8 cellular contexts compared by ENCODE assay signal in genomic region chr3:196942226-196942914, GRCh38. TPM values are rescaled to one million over a fixed set of nuclear protein-coding genes. Genes with fewer than 3 reads are reported as not detected.
A peak's percentile ranks its signal among the peaks of the same experiment; 100 is the strongest.
DNase-seq lines count a peak whose midpoint lies in the region; ATAC-seq, FAIRE-seq and TF ChIP-seq lines count a peak whose summit lies in the region.

NCBP2 (minus strand) TSS chr3:196942528; CDS start chr3:196942503, 25 bp downstream.

- peaks cover 73% of the 10 kb centered on the region for H3K4me1 ChIP-seq in HepG2 (ENCODE audit: insufficient read depth, low read length)

- TF ChIP-seq CTCF in HepG2 (CRISPR knock-in tag; IDR thresholded peaks at IDR 0.05) = peak; percentile 98

- peak; percentile 100 for DNase-seq in CD1c-positive myeloid dendritic cell (ENCODE audit: extremely low spot score)
- DNase-seq in NCI-H748 (lab: John Stamatoyannopoulos, UW; ENCODE audit: unreplicated experiment) = peak; percentile 97
- peak; percentile 99 to 100 for DNase-seq in activated CD4-positive, alpha-beta T cell treated with anti-CD3 and anti-CD28 coated beads, Interleukin-2, amount 50 U/mL, for 24 hours (ENCODE audit: low read depth in 1 of 2, low spot score in 1 of 2)
- peak; percentile 95 for DNase-seq in HepG2 (ENCODE audit: low spot score)
- DNase-seq in stimulated activated CD4-positive, alpha-beta T cell treated with anti-CD3 and anti-CD28 coated beads, Interleukin-4, amount 100 ng/mL, for 1 hour = peak; percentile 100

- peak; percentile 75 for TF ChIP-seq RAD21 in HepG2 (CRISPR knock-in tag; IDR thresholded peaks at IDR 0.05)

- ATAC-seq in GM19372 (IDR thresholded peaks at IDR 0.05; ENCODE audit: low read depth, unreplicated experiment) (peak; percentile 90), HG03558 (IDR thresholded peaks at IDR 0.05; ENCODE audit: extremely low read depth, unreplicated experiment) (peak; percentile 71), HepG2 (peak; percentile 91)

- CTCF ChIA-PET in HepG2 (lab: Yijun Ruan, JAX; ENCODE audit: low intra/inter-chr PET ratio, low total read pairs) = interaction anchor here (1.2 kb wide), 2 partner anchors 28 to 105 kb away, joined by 4 to 6 read pairs; no protein-coding TSS in a partner anchor

- peak within 1 kb of the TSS; percentile 97 for H3K4me2 ChIP-seq in HepG2 (ENCODE audit: low read depth, low read length)

- peak within 1 kb of the TSS; percentile 95 for H3K27ac ChIP-seq in HepG2 (ENCODE audit: extremely low read length, insufficient read depth, low read length)

- H3K4me3 Mint-ChIP-seq in dendritic cell treated with granulocyte-macrophage colony-stimulating factor and Interleukin-4, amounts not matched to agents 40 ng/mL and 50 ng/mL, for 4 days = peak within 1 kb of the TSS; percentile 87

- in situ Hi-C loops in HepG2 (cut with HindIII; ENCODE audit: extremely low pct_ligation_motif_present, low pct_unique_long_range_greater_than_20kb) = no loop called here

- peak within 1 kb of the TSS; percentile 98 for H3K9ac ChIP-seq in HepG2 (ENCODE audit: insufficient read depth, low read depth, low read length)

- intact Hi-C loops in dendritic cell treated with granulocyte-macrophage colony-stimulating factor and Interleukin-4, amounts not matched to agents 40 ng/mL and 50 ng/mL, for 4 days (cut with micrococcal nuclease) = loop anchor here (1.0 to 2.0 kb wide), 2 partner anchors 26 to 75 kb away; partner anchors contain the start of genes PIGZ and SENP5
- intact Hi-C loops in HepG2 (cut with micrococcal nuclease; ENCODE audit: unreplicated experiment) = loop anchor here (1.0 kb wide), 1 partner anchor 333 kb away; no protein-coding TSS in a partner anchor

- H3K4me3 ChIP-seq in HepG2 (replicated peaks in 1 of 3; ENCODE audit: insufficient read depth in 1 of 3, low read depth in 2 of 3, low read length in 3 of 3) = peak within 1 kb of the TSS; percentile 74 to 99 (median 97)

- peaks cover 4 to 17% of the 10 kb centered on the region in 2 experiments for H3K36me3 ChIP-seq in HepG2 (replicated peaks in 1 of 2; ENCODE audit: control insufficient read depth in 1 of 2, insufficient read depth in 2 of 2, low read length in 2 of 2)

- H3K9me3 Mint-ChIP-seq in dendritic cell treated with granulocyte-macrophage colony-stimulating factor and Interleukin-4, amounts not matched to agents 40 ng/mL and 50 ng/mL, for 4 days = no peaks in the 10 kb centered on the region

- peak in 1 of 2 experiments; percentile 84; a peak in 2 of 4 replicates for TF ChIP-seq POLR2A in HepG2 (IDR thresholded peaks at IDR 0.05; ENCODE audit: insufficient read depth in 1 of 2, low read depth in 2 of 2, low read length in 2 of 2)

- H3K4me1 Mint-ChIP-seq in dendritic cell treated with granulocyte-macrophage colony-stimulating factor and Interleukin-4, amounts not matched to agents 40 ng/mL and 50 ng/mL, for 4 days (ENCODE audit: low read depth) = peaks cover 55% of the 10 kb centered on the region

- peaks cover 0 to 3% of the 10 kb centered on the region in 2 experiments; a peak in 2 of 5 replicates for H3K27me3 ChIP-seq in HepG2 (ENCODE audit: control insufficient read depth in 1 of 2, insufficient read depth in 2 of 2, low read length in 2 of 2)

- 0% methylated on average over 16 of the region's 77 CpGs for WGBS in HepG2 (ENCODE audit: low lambda C conversion rate)

- peaks cover 81% of the 10 kb centered on the region for H3K36me3 Mint-ChIP-seq in dendritic cell treated with granulocyte-macrophage colony-stimulating factor and Interleukin-4, amounts not matched to agents 40 ng/mL and 50 ng/mL, for 4 days (ENCODE audit: low read depth)

- no peak within 1 kb of the TSS for H2AFZ ChIP-seq in HepG2 (ENCODE audit: low read length)

- FAIRE-seq in HepG2 (lab: Jason Lieb, UNC) = peak; percentile 90

- TF ChIP-seq EP300 in HepG2 (IDR thresholded peaks at IDR 0.05; ENCODE audit: low read depth in 2 of 2, low read length in 2 of 2) (no peak), HepG2 (CRISPR knock-in tag; IDR thresholded peaks at IDR 0.05; ENCODE audit: borderline replicate concordance) (peak; percentile 65; the same call in 1 of the 2 replicates)

- no peaks in the 10 kb centered on the region for H3K9me3 ChIP-seq in HepG2 (ENCODE audit: low read length)

- H3K27me3 Mint-ChIP-seq in dendritic cell treated with granulocyte-macrophage colony-stimulating factor and Interleukin-4, amounts not matched to agents 40 ng/mL and 50 ng/mL, for 4 days = no peaks in the 10 kb centered on the region

- no peaks in the 10 kb centered on the region; the same call in 1 of the 2 replicates for H4K20me1 ChIP-seq in HepG2 (ENCODE audit: insufficient read depth, low read length)

- H3K79me2 ChIP-seq in HepG2 (ENCODE audit: insufficient read depth, low read length) = peaks cover 56% of the 10 kb centered on the region

- POLR2A ChIA-PET in HepG2 (lab: Yijun Ruan, JAX) = interaction anchor here (0.6 to 3.0 kb wide), 13 partner anchors 9 to 203 kb away, joined by 3 to 33 read pairs (median 5); partner anchors contain the start of genes PAK2 and SENP5

- no TSS peak for BruUV-seq in HepG2 (replicated peaks; lab: Mats Ljungman, UMichigan)

- peak within 1 kb of the TSS; percentile 90 for H3K27ac Mint-ChIP-seq in dendritic cell treated with granulocyte-macrophage colony-stimulating factor and Interleukin-4, amounts not matched to agents 40 ng/mL and 50 ng/mL, for 4 days

TF ChIP-seq in HepG2, 621 proteins besides CTCF, POLR2A, EP300 and RAD21 (continues in another document):
- peak; percentile 95 for TF ChIP-seq NR0B2 (CRISPR knock-in tag; IDR thresholded peaks at IDR 0.05)
- peak; percentile 90 for TF ChIP-seq ARNT2 (CRISPR knock-in tag; IDR thresholded peaks at IDR 0.05; ENCODE audit: low read depth)
- TF ChIP-seq REPIN1 (CRISPR knock-in tag; IDR thresholded peaks at IDR 0.05; ENCODE audit: borderline replicate concordance, low read depth) = peak; percentile 95
- no peak for TF ChIP-seq CBX2 (IDR thresholded peaks at IDR 0.05; ENCODE audit: low read depth, low read length)
- no peak for TF ChIP-seq CBX2 (CRISPR knock-in tag; IDR thresholded peaks at IDR 0.05; ENCODE audit: low read depth)
- peak; percentile 85 for TF ChIP-seq BHLHE40 (IDR thresholded peaks at IDR 0.05; ENCODE audit: low read length)
- TF ChIP-seq GTF3A (CRISPR knock-in tag; conservative IDR thresholded peaks at IDR 0.05) = peak; percentile 98
- no peak for TF ChIP-seq LCORL (IDR thresholded peaks at IDR 0.05)
- peak; percentile 86 for TF ChIP-seq LCORL (CRISPR knock-in tag; IDR thresholded peaks at IDR 0.05)
- no peak for TF ChIP-seq KDM1A (CRISPR knock-in tag; IDR thresholded peaks at IDR 0.05)
- TF ChIP-seq ZNF562 (CRISPR knock-in tag; IDR thresholded peaks at IDR 0.05; ENCODE audit: borderline replicate concordance) = no peak
- no peak for TF ChIP-seq TCF7L2 (IDR thresholded peaks at IDR 0.05; ENCODE audit: low read depth, low read length)

RNA-seq across cellular contexts. Expression of gene NCBP2, which starts in this region (rescaled TPM):
- total RNA-seq in HepG2 (2016; rRNA removed; fragmentation: Illumina TruSeq; extraction: Trizol) = 58.7 and 69.2 TPM in 2 replicates
- total RNA-seq in HepG2 (2016; cell fraction: cytosol; rRNA removed; fragmentation: Illumina TruSeq; extraction: Trizol; ENCODE audit: low read depth) = 14.8 and 15.0 TPM in 2 replicates
- 59.9 and 75.2 TPM in 2 replicates for total RNA-seq in HepG2 (2016; cell fraction: insoluble cytoplasmic fraction; rRNA removed; fragmentation: Illumina TruSeq; extraction: Trizol)
- total RNA-seq in HepG2 (2016; cell fraction: membrane; rRNA removed; fragmentation: Illumina TruSeq; extraction: Trizol) = 28.9 and 32.1 TPM in 2 replicates
- total RNA-seq in HepG2 (2016; cell fraction: nucleus; rRNA removed; fragmentation: Illumina TruSeq; extraction: Trizol) = 32.0 and 37.9 TPM in 2 replicates
- 78.5 and 95.5 TPM in 2 replicates for polyA plus RNA-seq in HepG2 (2011; rRNA removed)
- 55.6 and 71.5 TPM in 2 replicates for polyA plus RNA-seq in HepG2 (2011; cell fraction: cytosol; rRNA removed)
- polyA plus RNA-seq in HepG2 (2011; cell fraction: nucleus; rRNA removed) = 68.9 and 76.8 TPM in 2 replicates
- polyA plus RNA-seq in HepG2 (2012) = 143 and 171 TPM in 2 replicates
- polyA plus RNA-seq in HepG2 (2016; cell fraction: cytosol; fragmentation: Illumina TruSeq; extraction: Trizol; ENCODE audit: low read depth) = 10.8 and 12.4 TPM in 2 replicates
- polyA plus RNA-seq in HepG2 (2016; cell fraction: insoluble cytoplasmic fraction; fragmentation: Illumina TruSeq; extraction: Trizol; ENCODE audit: low read depth) = 79.7 and 83.7 TPM in 2 replicates
- polyA plus RNA-seq in HepG2 (2016; cell fraction: membrane; fragmentation: Illumina TruSeq; extraction: Trizol; ENCODE audit: low read depth) = 23.3 and 24.5 TPM in 2 replicates
- 76.1 and 83.0 TPM in 2 replicates for polyA plus RNA-seq in HepG2 (2016; cell fraction: nucleus; fragmentation: Illumina TruSeq; extraction: Trizol; ENCODE audit: insufficient read depth, low read depth)
- polyA minus RNA-seq in HepG2 (2011; rRNA and poly(A)+ RNA removed; ENCODE audit: low replicate concordance) = 20.6 and 28.7 TPM in 2 replicates
- polyA minus RNA-seq in HepG2 (2011; cell fraction: cytosol; rRNA and poly(A)+ RNA removed) = 26.5 and 26.6 TPM in 2 replicates
- 50.9 and 51.7 TPM in 2 replicates for polyA minus RNA-seq in HepG2 (2011; cell fraction: nucleus; rRNA and poly(A)+ RNA removed)

Comparison
In these comparisons a context has a peak if more than half of its experiments do, and no peak if none do; other contexts are left out.
1. Peak in every context shown above with its lines: DNase-seq, ATAC-seq, H3K4me3 ChIP-seq and H3K27ac ChIP-seq.